Comparison of ENCODE assay signal across 7 cellular contexts in genomic region chr7:73200518-73201099, GRCh38.
A peak's percentile ranks its signal among the peaks of the same experiment; 100 is the strongest.
DNase-seq lines count a peak whose midpoint lies in the region; ATAC-seq, FAIRE-seq and TF ChIP-seq lines count a peak whose summit lies in the region.
"Not testable (repeated sequence)": the region's sequence is repeated elsewhere in the genome, so short reads cannot be mapped to it uniquely, and the experiment has no call there.

No MANE protein-coding gene starts in this region.

- CTCF ChIA-PET in A673 (lab: Charles Lee); OCI-LY7 (lab: Charles Lee; ENCODE audit: unreplicated experiment); endothelial cell of umbilical vein (lab: Charles Lee): not testable (repeated sequence)

- intact Hi-C loops in A673 (cut with micrococcal nuclease; ENCODE audit: unreplicated experiment); OCI-LY7 (cut with micrococcal nuclease; ENCODE audit: unreplicated experiment); endothelial cell of umbilical vein (cut with micrococcal nuclease); Right ventricle myocardium superior (cut with DNase I); right cardiac atrium (cut with DNase I): not testable (repeated sequence)

- not testable (repeated sequence) for H3K9me1 ChIP-seq in endothelial cell of umbilical vein (replicated peaks; ENCODE audit: control insufficient read depth, extremely low read depth, insufficient read depth, low read length)

- H3K9ac ChIP-seq in endothelial cell of umbilical vein (replicated peaks; ENCODE audit: extremely low read depth, insufficient read depth, low read length), result not testable (repeated sequence)

- POLR2A ChIA-PET in A673 (lab: Charles Lee; ENCODE audit: low non-redundant PET); OCI-LY7 (lab: Charles Lee); endothelial cell of umbilical vein (lab: Charles Lee): not testable (repeated sequence)

- FAIRE-seq in endothelial cell of umbilical vein (lab: Jason Lieb, UNC), result not testable (repeated sequence)

- WGBS in right cardiac atrium, result no CpG with 5 or more reads among the region's 9 CpGs
- WGBS in lung, 2 donors, result no CpG with 5 or more reads among the region's 9 CpGs

- BruUV-seq in A673 (replicated peaks; lab: Mats Ljungman, UMichigan) (TSS peak; percentile 38), OCI-LY7 (replicated peaks; lab: Mats Ljungman, UMichigan) (TSS peak; percentile 62), endothelial cell of umbilical vein (replicated peaks; lab: Mats Ljungman, UMichigan) (TSS peak; percentile 28)

- not testable (repeated sequence) for H3K9me2 ChIP-seq in OCI-LY7 (ENCODE audit: insufficient read depth, low read length)

- H2AFZ ChIP-seq in OCI-LY7 (ENCODE audit: low read length); endothelial cell of umbilical vein (ENCODE audit: low read depth, low read length): not testable (repeated sequence)

- not testable (repeated sequence) for H3K79me2 ChIP-seq in OCI-LY7 (ENCODE audit: insufficient read depth, low read depth, low read length); endothelial cell of umbilical vein (ENCODE audit: control insufficient read depth, insufficient read depth, low read length)

- not testable (repeated sequence) for DNase-seq in A673 (ENCODE audit: low spot score); OCI-LY7 (ENCODE audit: low spot score); endothelial cell of umbilical vein (ENCODE audit: low read depth, low spot score); Right ventricle myocardium superior; right cardiac atrium; lung (ENCODE audit: low spot score)

- not testable (repeated sequence) for TF ChIP-seq POLR2A in endothelial cell of umbilical vein (IDR thresholded peaks at IDR 0.05; ENCODE audit: low read depth, low read length)

- not testable (repeated sequence) for TF ChIP-seq CTCF in A673 (conservative IDR thresholded peaks at IDR 0.05; ENCODE audit: low read depth, low read length); OCI-LY7 (conservative IDR thresholded peaks at IDR 0.05; ENCODE audit: low read length); endothelial cell of umbilical vein (IDR thresholded peaks at IDR 0.05; ENCODE audit: extremely low read depth in 1 of 2, insufficient read depth in 1 of 2, low read depth in 1 of 2, low read length in 2 of 2); lung (IDR thresholded peaks at IDR 0.05; ENCODE audit: control extremely low read depth, extremely low read depth)

- H4K20me1 ChIP-seq in OCI-LY7 (ENCODE audit: insufficient read depth, low read length); endothelial cell of umbilical vein (replicated peaks; ENCODE audit: control insufficient read depth, extremely low read depth, insufficient read depth, low read length): not testable (repeated sequence)

- ATAC-seq in SK-N-SH treated with all-trans-retinoic acid at 6 μM for 48 hours, result peak; percentile 59
- peak; percentile 86 for ATAC-seq in Right ventricle myocardium superior (ENCODE audit: poor library complexity)
- peak; percentile 79 to 91 for ATAC-seq in right cardiac atrium
- peak; percentile 42 for ATAC-seq in lung (ENCODE audit: insufficient read depth, low FRiP score)

- not testable (repeated sequence) for H3K4me2 ChIP-seq in OCI-LY7 (ENCODE audit: low read length); endothelial cell of umbilical vein (ENCODE audit: insufficient read depth, low read length)

- H3K27me3 ChIP-seq in A673 (replicated peaks; ENCODE audit: insufficient read depth, low read depth, low read length, poor library complexity); endothelial cell of umbilical vein (ENCODE audit: control insufficient read depth in 2 of 2, insufficient read depth in 2 of 2, low read length in 2 of 2); right cardiac atrium (ENCODE audit: control insufficient read depth, insufficient read depth); lung (ENCODE audit: control insufficient read depth, insufficient read depth): not testable (repeated sequence)

- not testable (repeated sequence) for H3K36me3 ChIP-seq in A673 (ENCODE audit: insufficient read depth, low read length, poor library complexity, severe bottlenecking); OCI-LY7 (ENCODE audit: insufficient read depth, low read length); endothelial cell of umbilical vein (ENCODE audit: control insufficient read depth in 2 of 2, extremely low read depth in 1 of 2, insufficient read depth in 2 of 2, low read length in 2 of 2); lung (ENCODE audit: control insufficient read depth in 2 of 2, insufficient read depth in 2 of 2, low read length in 2 of 2)

- not testable (repeated sequence) for H3K4me3 ChIP-seq in A673 (ENCODE audit: low read depth, low read length, poor library complexity, severe bottlenecking); OCI-LY7 (ENCODE audit: low read depth, low read length, poor library complexity, severe bottlenecking); endothelial cell of umbilical vein (replicated peaks in 1 of 3; ENCODE audit: insufficient read depth in 1 of 3, low read depth in 1 of 3, low read length in 3 of 3); right cardiac atrium (ENCODE audit: low read length); lung

- dilution Hi-C loops in endothelial cell of umbilical vein (cut with MboI; ENCODE audit: extremely low pct_ligation_motif_present, low sequenced_read_pairs), result not testable (repeated sequence)

- not testable (repeated sequence) for H3K27ac ChIP-seq in A673 (ENCODE audit: low read depth, low read length, poor library complexity, severe bottlenecking); OCI-LY7 (ENCODE audit: low read depth, low read length, poor library complexity, severe bottlenecking); endothelial cell of umbilical vein (ENCODE audit: insufficient read depth, low read depth, low read length); right cardiac atrium (ENCODE audit: low read length); lung (ENCODE audit: low read depth in 1 of 2, low read length in 1 of 2)

- H3K9me3 ChIP-seq in A673 (ENCODE audit: low read depth, low read length, poor library complexity, severe bottlenecking); OCI-LY7 (ENCODE audit: low read length); endothelial cell of umbilical vein (replicated peaks; ENCODE audit: control insufficient read depth, insufficient read depth, low read length); right cardiac atrium (ENCODE audit: control insufficient read depth, low read length); lung (ENCODE audit: control insufficient read depth in 2 of 2, insufficient read depth in 1 of 2, low read length in 1 of 2): not testable (repeated sequence)

- not testable (repeated sequence) for H3K4me1 ChIP-seq in A673 (ENCODE audit: insufficient read depth, low read length, poor library complexity, severe bottlenecking); OCI-LY7 (ENCODE audit: insufficient read depth, low read length, poor library complexity, severe bottlenecking); endothelial cell of umbilical vein (ENCODE audit: control insufficient read depth, extremely low read depth, insufficient read depth, low read length); right cardiac atrium (ENCODE audit: control insufficient read depth, insufficient read depth, low read length); lung (ENCODE audit: control insufficient read depth in 2 of 2, insufficient read depth in 2 of 2, low read length in 2 of 2)
